In the genomic region with DNA sequence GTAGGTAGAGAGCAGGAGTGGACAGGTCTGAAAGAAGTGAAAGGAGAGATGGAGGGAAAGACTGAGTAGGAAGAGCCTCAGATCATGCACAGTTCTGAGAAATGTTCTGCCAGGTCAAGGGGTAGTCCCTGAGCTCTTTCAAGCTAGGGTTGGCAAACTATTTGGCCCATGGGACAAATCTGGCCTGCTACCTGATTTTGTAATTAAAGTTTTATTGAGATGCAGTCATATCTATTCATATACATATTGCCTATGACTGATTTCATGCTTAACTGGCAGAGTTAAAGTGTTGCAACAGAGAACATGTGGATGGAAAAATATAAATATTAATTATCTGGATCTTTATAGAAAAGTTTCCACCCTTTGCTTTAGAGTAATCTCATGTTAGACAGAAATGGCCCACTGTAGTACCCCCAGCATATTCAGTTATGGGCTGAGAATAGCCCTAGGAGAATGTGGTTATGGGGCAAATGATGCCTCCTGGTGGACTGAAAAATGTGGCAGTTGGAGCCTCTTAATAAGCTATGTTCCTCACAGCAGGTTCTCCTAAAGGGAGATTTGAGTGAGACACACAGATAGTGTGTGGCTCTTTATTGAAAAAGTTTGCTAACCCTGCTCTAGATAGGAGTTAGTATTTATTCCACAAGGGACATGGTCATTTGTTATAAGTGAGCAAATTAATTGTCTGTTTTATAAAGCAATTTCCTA, we compare ENCODE assay signal across 8 cellular contexts.
DNase-seq lines count a peak whose midpoint lies in the region; ATAC-seq and TF ChIP-seq lines count a peak whose summit lies in the region.

No MANE protein-coding gene starts in this region.

- TF ChIP-seq CTCF in GM10266 (IDR thresholded peaks at IDR 0.05; ENCODE audit: control insufficient read depth, insufficient read depth, low read depth, missing control alignments): peak; percentile 61
- peak; percentile 71 for TF ChIP-seq CTCF in KMS-11 (conservative IDR thresholded peaks at IDR 0.05; ENCODE audit: low read depth, low read length)
- TF ChIP-seq CTCF in choroid plexus epithelial cell (conservative IDR thresholded peaks at IDR 0.05; ENCODE audit: low read depth, low read length): peak; percentile 79
- TF ChIP-seq CTCF in parathyroid adenoma (IDR thresholded peaks at IDR 0.05): peak; percentile 7

- peak; percentile 70 for ATAC-seq in GM21447 (IDR thresholded peaks at IDR 0.05; ENCODE audit: unreplicated experiment)

- no peaks in the 10 kb centered on the region for H3K4me1 ChIP-seq in KMS-11 (ENCODE audit: low read depth, poor library complexity, severe bottlenecking)
- no peaks in the 10 kb centered on the region for H3K4me1 ChIP-seq in parathyroid adenoma

- H3K4me2 ChIP-seq in KMS-11 (no peak overlapping the region), parathyroid adenoma (ENCODE audit: low read length) (no peak overlapping the region)

- no peak overlapping the region for H3K4me3 ChIP-seq in KMS-11 (IDR thresholded peaks at IDR 0.05; ENCODE audit: insufficient read depth, low read depth, low read length)
- H3K4me3 ChIP-seq in choroid plexus epithelial cell (ENCODE audit: low read depth, low read length): no peak overlapping the region
- no peak overlapping the region for H3K4me3 ChIP-seq in parathyroid adenoma (ENCODE audit: low read depth, low read length)

- no peak overlapping the region for H2AFZ ChIP-seq in KMS-11 (ENCODE audit: low read depth)
- H2AFZ ChIP-seq in parathyroid adenoma: no peak overlapping the region

- no peaks in the 10 kb centered on the region for H3K9me3 ChIP-seq in parathyroid adenoma (ENCODE audit: control insufficient read depth, low read length)

- H3K27ac ChIP-seq in KMS-11 (no peak overlapping the region), parathyroid adenoma (no peak overlapping the region)

- no peaks in the 10 kb centered on the region for H3K79me2 ChIP-seq in KMS-11 (ENCODE audit: insufficient read depth, low read depth)
- no peaks in the 10 kb centered on the region for H3K79me2 ChIP-seq in parathyroid adenoma

- no peaks in the 10 kb centered on the region for H3K36me3 ChIP-seq in KMS-11 (ENCODE audit: insufficient read depth)
- H3K36me3 ChIP-seq in parathyroid adenoma (ENCODE audit: control insufficient read depth, insufficient read depth, low read length): no peaks in the 10 kb centered on the region

- DNase-seq in GM10266 (ENCODE audit: extremely low spot score): peak; percentile 11
- peak; percentile 71 for DNase-seq in choroid plexus epithelial cell (ENCODE audit: low read depth)
- DNase-seq in NCI-H187 (lab: John Stamatoyannopoulos, UW): no peak
- no peak for DNase-seq in NCI-H2029 (lab: John Stamatoyannopoulos, UW)
- DNase-seq in stimulated activated CD4-positive, alpha-beta T cell treated with anti-CD3 and anti-CD28 coated beads, Interleukin-4, amount 100 ng/mL, for 1 hour: no peak

- H3K27me3 ChIP-seq in KMS-11 (ENCODE audit: insufficient read depth, low read depth): no peaks in the 10 kb centered on the region
- no peaks in the 10 kb centered on the region for H3K27me3 ChIP-seq in parathyroid adenoma (ENCODE audit: control insufficient read depth, insufficient read depth, low read length)

- H3K9ac ChIP-seq in KMS-11 (no peak overlapping the region), parathyroid adenoma (no peak overlapping the region)

- H4K20me1 ChIP-seq in KMS-11 (ENCODE audit: insufficient read depth): no peaks in the 10 kb centered on the region

Comparison
In these comparisons a context has a peak if more than half of its experiments do, and no peak if none do; other contexts are left out.
1. DNase-seq: peak in GM10266 (single experiment) and choroid plexus epithelial cell (single experiment); none in NCI-H187 (0 of 2), NCI-H2029 (single experiment) and stimulated activated CD4-positive, alpha-beta T cell treated with anti-CD3 and anti-CD28 coated beads, Interleukin-4, amount 100 ng/mL, for 1 hour (single experiment).
2. CTCF ChIP-seq: peak in every context shown above with its lines; median percentile 79 in choroid plexus epithelial cell; 71 in KMS-11; 61 in GM10266; 7 in parathyroid adenoma.